Comparison of ENCODE assay signal across 8 cellular contexts in genomic region chr22:29268511-29269229, GRCh38.
DNase-seq lines count a peak whose midpoint lies in the region; ATAC-seq and TF ChIP-seq lines count a peak whose summit lies in the region.

No MANE protein-coding gene starts in this region.

- peak overlapping the region; percentile 86 for H3K4me3 ChIP-seq in AG09309 (ENCODE audit: control insufficient read depth, low read depth, low read length)
- peak overlapping the region; percentile 86 for H3K4me3 ChIP-seq in brain microvascular endothelial cell (ENCODE audit: low read depth, low read length)
- H3K4me3 ChIP-seq in iPS-15b (ENCODE audit: low read depth, low read length) = peak overlapping the region; percentile 61
- H3K4me3 ChIP-seq in skeletal muscle cell (ENCODE audit: low read depth, low read length) = peak overlapping the region; percentile 75

- no peaks in the 10 kb centered on the region for H3K9me3 ChIP-seq in iPS-15b (ENCODE audit: control insufficient read depth, insufficient read depth, low read length)

- peak overlapping the region; percentile 97 for H3K9ac ChIP-seq in iPS-15b (ENCODE audit: low read depth, low read length)

- H3K27me3 ChIP-seq in brain microvascular endothelial cell (replicated peaks) (no peaks in the 10 kb centered on the region), iPS-15b (ENCODE audit: control insufficient read depth, insufficient read depth, low read length) (no peaks in the 10 kb centered on the region)

- in situ Hi-C loops in brain microvascular endothelial cell (cut with HindIII; ENCODE audit: low pct_ligation_motif_present, low sequenced_read_pairs) = no loop called here

- ATAC-seq in GM19025 (IDR thresholded peaks at IDR 0.05; ENCODE audit: low read depth, unreplicated experiment) (peak; percentile 23), HG03469 (IDR thresholded peaks at IDR 0.05; ENCODE audit: unreplicated experiment) (peak; percentile 13), SK-N-SH treated with all-trans-retinoic acid at 6 μM for 48 hours (peak; percentile 36)

- H3K4me1 ChIP-seq in iPS-15b (ENCODE audit: control insufficient read depth, insufficient read depth, low read length) = peaks cover 16% of the 10 kb centered on the region

- no peak for TF ChIP-seq CTCF in AG09309 (IDR thresholded peaks at IDR 0.05; ENCODE audit: control insufficient read depth, insufficient read depth, low read depth, low read length, missing control alignments)
- TF ChIP-seq CTCF in brain microvascular endothelial cell (IDR thresholded peaks at IDR 0.05; ENCODE audit: low read depth, low read length, missing control alignments) = no peak

- DNase-seq in AG09309 (ENCODE audit: low read depth) = no peak
- peak; percentile 41 for DNase-seq in brain microvascular endothelial cell
- DNase-seq in skeletal muscle cell (ENCODE audit: low read depth) = peak; percentile 22
- no peak for DNase-seq in DMS153 treated with DMSO at 0.1 percent for 48 hours (lab: John Stamatoyannopoulos, UW; ENCODE audit: unreplicated experiment)

- H3K36me3 ChIP-seq in brain microvascular endothelial cell (replicated peaks) (peaks cover 31% of the 10 kb centered on the region), iPS-15b (ENCODE audit: control insufficient read depth, insufficient read depth, low read length) (peaks cover 29% of the 10 kb centered on the region)

- H3K27ac ChIP-seq in brain microvascular endothelial cell = peak overlapping the region; percentile 100

TF ChIP-seq in SK-N-SH treated with all-trans-retinoic acid at 6 μM for 48 hours, 23 proteins besides CTCF, POLR2A, EP300 and RAD21:
- no peak for TF ChIP-seq CSRNP3 (CRISPR knock-in tag; IDR thresholded peaks at IDR 0.05)
- no peak for TF ChIP-seq ARNTL (CRISPR knock-in tag; IDR thresholded peaks at IDR 0.05; ENCODE audit: borderline replicate concordance, low read depth)
- TF ChIP-seq ZFP3 (CRISPR knock-in tag; IDR thresholded peaks at IDR 0.05) = no peak

Comparison
In these comparisons a context has a peak if more than half of its experiments do, and no peak if none do; other contexts are left out.
1. DNase-seq: peak in brain microvascular endothelial cell (single experiment) and skeletal muscle cell (single experiment); none in AG09309 (single experiment) and DMS153 treated with DMSO at 0.1 percent for 48 hours (single experiment).
2. Peak in every context shown above with its lines, with median percentiles within 50 percentile points of each other: H3K4me3 ChIP-seq and ATAC-seq.